In the genomic region with DNA sequence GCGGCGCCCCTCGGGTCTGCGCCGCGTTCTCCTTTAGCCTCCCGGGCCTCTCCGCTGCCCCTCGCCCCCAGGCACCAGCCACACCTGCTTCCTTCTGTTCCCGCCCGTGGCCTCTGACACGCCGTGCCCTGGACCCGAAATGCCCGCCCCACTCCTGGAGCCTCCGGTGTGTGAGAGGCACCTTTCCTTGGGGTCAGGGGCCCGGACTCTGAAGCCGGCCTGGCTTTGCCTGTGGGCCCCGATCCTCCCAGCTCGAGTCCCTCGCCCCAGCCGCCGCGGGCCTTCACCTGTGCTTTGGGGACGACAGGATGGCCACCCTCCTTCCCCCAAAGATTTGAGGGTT, we compare ENCODE assay signal across 8 cellular contexts. TPM values are rescaled to one million over a fixed set of nuclear protein-coding genes. Genes with fewer than 3 reads are reported as not detected.
A peak's percentile ranks its signal among the peaks of the same experiment; 100 is the strongest.
DNase-seq lines count a peak whose midpoint lies in the region; ATAC-seq and TF ChIP-seq lines count a peak whose summit lies in the region.

No MANE protein-coding gene starts in this region.

- H3K27ac ChIP-seq in Panc1 (ENCODE audit: low read length) = peak overlapping the region; percentile 78

- H3K27me3 ChIP-seq in Panc1 (ENCODE audit: control insufficient read depth, insufficient read depth, low read length) = no peaks in the 10 kb centered on the region

- H3K27me3 Mint-ChIP-seq in endothelial cell (ENCODE audit: unreplicated experiment) = peaks cover 3% of the 10 kb centered on the region
- H3K27me3 Mint-ChIP-seq in nephron progenitor cell (ENCODE audit: low read depth, poor library complexity) = peaks cover 14% of the 10 kb centered on the region

- POLR2A ChIA-PET in Panc1 (lab: Charles Lee) = no interaction called here

- H3K27ac Mint-ChIP-seq in endothelial cell (ENCODE audit: unreplicated experiment) = no peak overlapping the region
- no peak overlapping the region for H3K27ac Mint-ChIP-seq in nephron progenitor cell

- H3K36me3 Mint-ChIP-seq in endothelial cell (ENCODE audit: low read depth, unreplicated experiment) = no peaks in the 10 kb centered on the region
- peaks cover 18% of the 10 kb centered on the region for H3K36me3 Mint-ChIP-seq in nephron progenitor cell (ENCODE audit: low read depth)

- H3K4me3 Mint-ChIP-seq in endothelial cell (ENCODE audit: unreplicated experiment) = peak overlapping the region; percentile 80
- H3K4me3 Mint-ChIP-seq in nephron progenitor cell = peak overlapping the region; percentile 75

- H3K4me1 ChIP-seq in Panc1 (ENCODE audit: control insufficient read depth, insufficient read depth, low read length) = peaks cover 7% of the 10 kb centered on the region; the same call in 1 of the 2 replicates

- H3K9me3 Mint-ChIP-seq in endothelial cell (ENCODE audit: unreplicated experiment) (no peaks in the 10 kb centered on the region), nephron progenitor cell (peaks cover 22% of the 10 kb centered on the region)

- no peaks in the 10 kb centered on the region for H3K36me3 ChIP-seq in Panc1 (ENCODE audit: control insufficient read depth, insufficient read depth, low read length)

- BruUV-seq in Panc1 (replicated peaks; lab: Mats Ljungman, UMichigan) = no TSS peak

- H3K9me3 ChIP-seq in Panc1 (ENCODE audit: control insufficient read depth, insufficient read depth, low read depth, low read length) = no peaks in the 10 kb centered on the region

- ATAC-seq in Panc1 (no peak; the same call in none of the 2 replicates), GM21528 (IDR thresholded peaks at IDR 0.05; ENCODE audit: low FRiP score, unreplicated experiment) (no peak)

- DNase-seq in stimulated activated CD4-positive, alpha-beta T cell treated with anti-CD3 and anti-CD28 coated beads, Interleukin-15, amount 100 ng/mL, for 24 hours = peak; percentile 27
- no peak for DNase-seq in stimulated activated CD4-positive, alpha-beta T cell treated with anti-CD3 and anti-CD28 coated beads, Interleukin-2, amount 100 ng/mL, for 48 hours
- DNase-seq in Panc1 (ENCODE audit: low read depth, low spot score) (no peak), endothelial cell (ENCODE audit: low spot score) (no peak), nephron progenitor cell (no peak), NCI-H345 treated with DMSO at 0.1 percent for 48 hours (lab: John Stamatoyannopoulos, UW; ENCODE audit: unreplicated experiment) (no peak)
- no peak for DNase-seq in stimulated activated CD4-positive, alpha-beta T cell treated with anti-CD3 and anti-CD28 coated beads, Interleukin-12 subunit alpha, Interleukin-12 subunit beta, amount 100 ng/mL, for 4 hours

- H3K4me3 ChIP-seq in Panc1 (ENCODE audit: low read depth in 2 of 2, low read length in 2 of 2) = peak overlapping the region; percentile 68 to 70

- TF ChIP-seq CTCF in Panc1 (IDR thresholded peaks at IDR 0.05) (no peak), endothelial cell (IDR thresholded peaks at IDR 0.05; ENCODE audit: unreplicated experiment) (no peak), nephron progenitor cell (IDR thresholded peaks at IDR 0.05) (no peak)

- CTCF ChIA-PET in Panc1 (lab: Charles Lee) = no interaction called here

- intact Hi-C loops in Panc1 (cut with micrococcal nuclease; ENCODE audit: unreplicated experiment) = no loop called here

- in situ Hi-C loops in Panc1 (cut with HindIII; ENCODE audit: low pct_unique_long_range_greater_than_20kb, low sequenced_read_pairs) = no loop called here

- peaks cover 5% of the 10 kb centered on the region for H3K4me1 Mint-ChIP-seq in endothelial cell (ENCODE audit: unreplicated experiment)
- peaks cover 22% of the 10 kb centered on the region for H3K4me1 Mint-ChIP-seq in nephron progenitor cell

RNA-seq across cellular contexts. Expression of gene CDPF1, which starts 0.7 kb away (rescaled TPM):
- total RNA-seq in Panc1 (2021; ENCODE audit: unreplicated experiment) (11.2 TPM), endothelial cell (ENCODE audit: unreplicated experiment) (8.5 TPM)
- 12.5 TPM for polyA plus RNA-seq in Panc1 (2012; ENCODE audit: insufficient read length)

RNA-seq across cellular contexts. Expression of gene PKDREJ, which starts 12.4 kb away (rescaled TPM):
- total RNA-seq in Panc1 (2021; ENCODE audit: unreplicated experiment) (not detected), endothelial cell (ENCODE audit: unreplicated experiment) (not detected)
- not detected for polyA plus RNA-seq in Panc1 (2012; ENCODE audit: insufficient read length)

RNA-seq across cellular contexts. Expression of gene TTC38, which starts 17.1 kb away (rescaled TPM):
- total RNA-seq in Panc1 (2021; ENCODE audit: unreplicated experiment) = 14.0 TPM
- polyA plus RNA-seq in Panc1 (2012; ENCODE audit: insufficient read length) = 28.1 TPM
- 24.6 TPM for total RNA-seq in endothelial cell (ENCODE audit: unreplicated experiment)

RNA-seq across cellular contexts. Expression of gene GTSE1, which starts 45.9 kb away (rescaled TPM):
- total RNA-seq in Panc1 (2021; ENCODE audit: unreplicated experiment) = 36.2 TPM
- polyA plus RNA-seq in Panc1 (2012; ENCODE audit: insufficient read length) = 14.8 TPM
- total RNA-seq in endothelial cell (ENCODE audit: unreplicated experiment) = 8.2 TPM
